ENCODE assay signal across 25 cellular contexts in the genomic region with DNA sequence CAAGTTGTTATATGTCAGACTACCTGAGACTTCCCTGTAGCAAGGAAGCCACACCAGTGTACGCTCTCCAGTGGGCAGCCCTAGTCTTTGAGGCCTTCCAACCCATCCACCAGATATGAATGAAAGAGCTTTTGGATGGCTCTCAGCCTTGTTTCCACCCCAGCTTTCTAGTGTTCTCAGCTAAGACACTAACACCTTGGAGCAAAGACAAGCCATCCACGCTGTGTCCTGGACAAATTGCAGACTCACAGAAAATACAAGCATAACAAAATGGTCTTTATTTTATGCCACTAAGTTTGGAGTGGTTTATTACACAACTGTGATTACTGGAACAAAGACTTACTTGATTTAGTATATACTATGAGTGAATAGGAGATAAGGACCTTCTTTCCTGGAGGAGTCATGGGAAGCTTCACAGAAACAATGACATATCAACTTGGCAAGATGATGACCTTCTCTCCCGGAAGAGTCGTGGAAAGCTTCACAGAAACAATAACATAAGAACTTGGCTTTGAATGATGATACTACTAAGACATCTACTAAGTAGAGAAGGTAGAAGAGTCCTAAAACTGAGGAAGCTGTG.
"Had no signal": no experiment of that assay in that cellular context is flagged by ENCODE, and none has a peak within 500 bp of the region (broad histone marks: within the 10 kb centered on the region; RNA-seq: fewer than 3 reads in every experiment).

No MANE protein-coding gene starts in this region.

- DNase-seq: activated CD4-positive, alpha-beta memory T cell treated with anti-CD3 and anti-CD28 coated beads for 36 hours; activated CD4-positive, alpha-beta T cell treated with anti-CD3 and anti-CD28 coated beads, Interleukin-2, amount 10 ng/mL, durations not matched to agents 7 days and 5 days; activated CD4-positive, CD25-positive, alpha-beta regulatory T cell; activated CD8-positive, alpha-beta memory T cell treated with anti-CD3 and anti-CD28 coated beads for 24 hours; activated effector memory CD4-positive, alpha-beta T cell treated with anti-CD3 and anti-CD28 coated beads, Interleukin-2, amount 50 U/mL, for 16 hours; activated naive CD4-positive, alpha-beta T cell treated with Interleukin-2 at 50 U/mL for 16 hours; activated T-cell treated with anti-CD3 and anti-CD28 coated beads, Interleukin-2, amount 50 U/mL, for 4 hours; Kasumi-1; KBM-7; NCI-H1048; NCI-H146; NCI-H187 treated with DMSO at 0.1 percent for 48 hours; NCI-H2171; NCI-H2227 treated with DMSO at 0.1 percent for 48 hours; NCI-H526 treated with DMSO at 0.1 percent for 48 hours; NCI-H82; OCI-M1; RPMI8226; SHP77 treated with DMSO at 0.1 percent for 48 hours; T-helper 17 cell; T-helper 9 cell had no signal

- H3K4me1 ChIP-seq: breast epithelium had no signal

- H3K9me3 ChIP-seq: breast epithelium had no signal

- H3K27me3 ChIP-seq: breast epithelium had no signal

- H3K36me3 Mint-ChIP-seq: activated CD4-positive, alpha-beta memory T cell treated with anti-CD3 and anti-CD28 coated beads for 36 hours had no signal

- H3K4me3 ChIP-seq: breast epithelium had no signal

- H3K27me3 Mint-ChIP-seq: activated CD4-positive, alpha-beta memory T cell treated with anti-CD3 and anti-CD28 coated beads for 36 hours; activated CD4-positive, alpha-beta T cell treated with anti-CD3 and anti-CD28 coated beads, Interleukin-2, amount 10 ng/mL, durations not matched to agents 7 days and 5 days; activated naive CD8-positive, alpha-beta T cell; central memory CD8-positive, alpha-beta T cell; T-helper 17 cell had no signal

- H3K9me3 Mint-ChIP-seq: activated CD4-positive, alpha-beta memory T cell treated with anti-CD3 and anti-CD28 coated beads for 36 hours; activated CD4-positive, alpha-beta T cell treated with anti-CD3 and anti-CD28 coated beads, Interleukin-2, amount 10 ng/mL, durations not matched to agents 7 days and 5 days; activated T-cell treated with anti-CD3 and anti-CD28 coated beads, Interleukin-2, amount 50 U/mL, for 4 hours; central memory CD8-positive, alpha-beta T cell had no signal

- H3K4me3 Mint-ChIP-seq: activated CD4-positive, alpha-beta memory T cell treated with anti-CD3 and anti-CD28 coated beads for 36 hours; activated CD4-positive, alpha-beta T cell treated with anti-CD3 and anti-CD28 coated beads, Interleukin-2, amount 10 ng/mL, durations not matched to agents 7 days and 5 days; activated naive CD8-positive, alpha-beta T cell; activated T-cell treated with anti-CD3 and anti-CD28 coated beads, Interleukin-2, amount 50 U/mL, for 4 hours; central memory CD8-positive, alpha-beta T cell; T-helper 17 cell had no signal

- ATAC-seq: activated T-cell treated with anti-CD3 and anti-CD28 coated beads, Interleukin-2, amount 50 U/mL, for 4 hours; Panc1; T-helper 17 cell had no signal

- H3K27ac ChIP-seq: breast epithelium had no signal

- H3K27ac Mint-ChIP-seq: activated CD4-positive, alpha-beta memory T cell treated with anti-CD3 and anti-CD28 coated beads for 36 hours; activated CD4-positive, alpha-beta T cell treated with anti-CD3 and anti-CD28 coated beads, Interleukin-2, amount 10 ng/mL, durations not matched to agents 7 days and 5 days; activated naive CD8-positive, alpha-beta T cell; T-helper 17 cell had no signal

- H3K36me3 ChIP-seq: breast epithelium had no signal
